Comparison of ENCODE assay signal across 8 cellular contexts in genomic region chr18:62420151-62420512, GRCh38.
A peak's percentile ranks its signal among the peaks of the same experiment; 100 is the strongest.
DNase-seq lines count a peak whose midpoint lies in the region; ATAC-seq and TF ChIP-seq lines count a peak whose summit lies in the region.

No MANE protein-coding gene starts in this region.

- intact Hi-C loops in left colon (cut with DNase I, micrococcal nuclease), result no loop called here

- H3K4me3 ChIP-seq in ACC112 (ENCODE audit: low read depth, low read length), result no peak overlapping the region

- peak overlapping the region; percentile 17 for H3K27ac ChIP-seq in ACC112 (ENCODE audit: low read depth, low read length)

- peak overlapping the region; percentile 2; the same call in 1 of the 2 replicates for H3K27ac Mint-ChIP-seq in HFFc6
- H3K27ac Mint-ChIP-seq in activated T-cell treated with anti-CD3 and anti-CD28 coated beads, Interleukin-2, amount 50 U/mL, for 24 hours, result peak overlapping the region; percentile 97
- H3K27ac Mint-ChIP-seq in WTC11, result no peak overlapping the region

- no peaks in the 10 kb centered on the region for H3K4me1 ChIP-seq in ACC112 (ENCODE audit: control insufficient read depth, insufficient read depth, low read length, unreplicated experiment)

- H3K4me3 Mint-ChIP-seq in HFFc6 (peak overlapping the region; percentile 59; the same call in 1 of the 2 replicates), WTC11 (no peak overlapping the region)
- H3K4me3 Mint-ChIP-seq in activated T-cell treated with anti-CD3 and anti-CD28 coated beads, Interleukin-2, amount 50 U/mL, for 24 hours, result peak overlapping the region; percentile 58

- no peaks in the 10 kb centered on the region for H3K79me2 ChIP-seq in ACC112 (ENCODE audit: control insufficient read depth, insufficient read depth, low read length, unreplicated experiment)

- H3K4me1 Mint-ChIP-seq in HFFc6 (ENCODE audit: low read depth) (peaks cover 23% of the 10 kb centered on the region), WTC11 (peaks cover 5% of the 10 kb centered on the region)
- H3K4me1 Mint-ChIP-seq in activated T-cell treated with anti-CD3 and anti-CD28 coated beads, Interleukin-2, amount 50 U/mL, for 24 hours (ENCODE audit: low read depth), result peaks cover 46% of the 10 kb centered on the region

- H3K27me3 Mint-ChIP-seq in HFFc6 (ENCODE audit: insufficient read depth), result peaks cover 2% of the 10 kb centered on the region
- H3K27me3 Mint-ChIP-seq in activated T-cell treated with anti-CD3 and anti-CD28 coated beads, Interleukin-2, amount 50 U/mL, for 24 hours, result no peaks in the 10 kb centered on the region
- H3K27me3 Mint-ChIP-seq in WTC11 (ENCODE audit: low read depth), result no peaks in the 10 kb centered on the region

- CTCF ChIA-PET in WTC11 (lab: Charles Lee), result interaction anchor here (0.6 to 1.3 kb wide), 2 partner anchors 95 to 131 kb away, joined by 3 to 4 read pairs; partner anchors contain the start of gene TNFRSF11A

- POLR2A ChIA-PET in WTC11 (lab: Charles Lee), result no interaction called here

- no peak overlapping the region for H2AFZ ChIP-seq in ACC112 (ENCODE audit: low read length, unreplicated experiment)

- TF ChIP-seq CTCF in HFFc6 (IDR thresholded peaks at IDR 0.05) (no peak), WTC11 (IDR thresholded peaks at IDR 0.05) (no peak)

- H3K27me3 ChIP-seq in ACC112 (ENCODE audit: insufficient read depth, low read length), result peaks cover 10% of the 10 kb centered on the region

- H3K36me3 Mint-ChIP-seq in HFFc6 (ENCODE audit: low read depth) (no peaks in the 10 kb centered on the region), WTC11 (no peaks in the 10 kb centered on the region)
- peaks cover 6% of the 10 kb centered on the region for H3K36me3 Mint-ChIP-seq in activated T-cell treated with anti-CD3 and anti-CD28 coated beads, Interleukin-2, amount 50 U/mL, for 24 hours (ENCODE audit: low read depth)

- H3K9me3 Mint-ChIP-seq in HFFc6 (no peaks in the 10 kb centered on the region), WTC11 (peaks cover 5% of the 10 kb centered on the region; the same call in 1 of the 2 replicates)
- H3K9me3 Mint-ChIP-seq in activated T-cell treated with anti-CD3 and anti-CD28 coated beads, Interleukin-2, amount 50 U/mL, for 24 hours, result peaks cover 12% of the 10 kb centered on the region

- DNase-seq in HFFc6 (no peak), left colon (peak in 1 of 2 donors; percentile 62), NCI-H2107 treated with DMSO at 0.1 percent for 48 hours (lab: John Stamatoyannopoulos, UW; ENCODE audit: unreplicated experiment) (no peak), inferior parietal cortex (ENCODE audit: extremely low spot score) (no peak), WTC11 (ENCODE audit: low spot score) (no peak), DMS153 (lab: John Stamatoyannopoulos, UW) (no peak)
- peak; percentile 56 for DNase-seq in activated T-cell treated with anti-CD3 and anti-CD28 coated beads, Interleukin-2, amount 50 U/mL, for 24 hours

- ATAC-seq in left colon, result peak; percentile 72
- ATAC-seq in WTC11, result no peak

- no peaks in the 10 kb centered on the region for H3K36me3 ChIP-seq in ACC112 (ENCODE audit: insufficient read depth, low read length)

TF ChIP-seq in WTC11, 78 proteins besides CTCF, POLR2A, EP300 and RAD21 (continues in another document):
- TF ChIP-seq EMX1 (CRISPR knock-in tag; IDR thresholded peaks at IDR 0.05) (no peak), PRDM15 (CRISPR knock-in tag; IDR thresholded peaks at IDR 0.05) (no peak), TEAD1 (CRISPR knock-in tag; IDR thresholded peaks at IDR 0.05) (no peak), ZNF671 (CRISPR knock-in tag; IDR thresholded peaks at IDR 0.05) (no peak), CDX4 (CRISPR knock-in tag; IDR thresholded peaks at IDR 0.05; ENCODE audit: borderline replicate concordance) (no peak), MAX (CRISPR knock-in tag; IDR thresholded peaks at IDR 0.05) (no peak), PREB (CRISPR knock-in tag; IDR thresholded peaks at IDR 0.05; ENCODE audit: borderline replicate concordance) (no peak), ZNF232 (CRISPR knock-in tag; IDR thresholded peaks at IDR 0.05) (no peak), IRF1 (CRISPR knock-in tag; IDR thresholded peaks at IDR 0.05) (no peak), E2F1 (CRISPR knock-in tag; IDR thresholded peaks at IDR 0.05) (no peak), FOXJ3 (CRISPR knock-in tag; IDR thresholded peaks at IDR 0.05; ENCODE audit: borderline replicate concordance) (no peak), USF2 (CRISPR knock-in tag; IDR thresholded peaks at IDR 0.05) (no peak), NFATC4 (CRISPR knock-in tag; IDR thresholded peaks at IDR 0.05) (no peak), NR1H2 (CRISPR knock-in tag; IDR thresholded peaks at IDR 0.05) (no peak), ZNF219 (CRISPR knock-in tag; IDR thresholded peaks at IDR 0.05; ENCODE audit: borderline replicate concordance) (no peak), ELF4 (CRISPR knock-in tag; IDR thresholded peaks at IDR 0.05; ENCODE audit: low read depth) (no peak)
